In the genomic region with DNA sequence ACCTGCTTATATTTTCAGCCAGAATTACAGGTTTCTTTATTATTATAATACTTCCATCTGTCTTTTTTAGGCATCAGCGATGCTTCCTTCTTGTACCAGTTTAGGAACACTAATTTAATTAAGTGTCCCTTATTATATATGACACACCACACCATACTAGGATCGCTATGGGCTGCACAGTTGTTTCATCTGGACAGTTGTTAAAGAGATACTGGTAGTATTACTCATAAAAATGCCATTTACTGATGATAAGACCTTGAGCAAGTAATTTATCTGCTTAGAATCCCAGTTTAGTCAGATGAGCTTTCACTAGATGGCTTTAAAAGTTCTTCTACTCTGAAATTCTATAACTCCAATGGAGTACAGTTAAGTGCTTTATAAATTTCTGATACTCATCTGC, we compare ENCODE assay signal across 23 cellular contexts. TPM values are rescaled to one million over a fixed set of nuclear protein-coding genes. Genes with fewer than 3 reads are reported as not detected.
"Had no signal": no experiment of that assay in that cellular context is flagged by ENCODE, and none has a peak within 500 bp of the region (broad histone marks: within the 10 kb centered on the region; RNA-seq: fewer than 3 reads in every experiment).

No MANE protein-coding gene starts in this region.

- H3K27ac ChIP-seq: SJSA1, SK-N-MC had no signal

- DNase-seq: Karpas-422, KG1, MG63, NCI-H1092, NCI-H1105 treated with DMSO at 0.1 percent for 48 hours, NCI-H1417 treated with DMSO at 0.1 percent for 48 hours, NCI-H146, NCI-H1694 treated with DMSO at 0.1 percent for 48 hours, NCI-H1930, NCI-H2081, NCI-H2107, NCI-H2227 treated with DMSO at 0.1 percent for 48 hours, NCI-H446, NCI-H510A, NCI-H524 treated with DMSO at 0.1 percent for 48 hours, NCI-H69, NCI-H774, Right ventricle myocardium superior, RPMI8226, SIG-M5 had no signal

- H3K4me3 ChIP-seq: MG63, SJSA1, SK-N-MC had no signal

- H3K4me1 ChIP-seq: SJSA1 had no signal

- H3K9me3 ChIP-seq: MG63, SJSA1 had no signal

- H3K27me3 ChIP-seq: MG63, SJSA1 had no signal

RNA-seq across cellular contexts. Expression of a gene that starts 47.9 kb away (rescaled TPM):
- total RNA-seq: HT-29, Right ventricle myocardium superior had no signal
